8 cellular contexts compared by ENCODE assay signal in genomic region chr14:95137804-95138167, GRCh38. TPM values are rescaled to one million over a fixed set of nuclear protein-coding genes. Genes with fewer than 3 reads are reported as not detected.
DNase-seq lines count a peak whose midpoint lies in the region; ATAC-seq and TF ChIP-seq lines count a peak whose summit lies in the region.
"Had no signal": no experiment of that assay in that cellular context is flagged by ENCODE, and none has a peak within 500 bp of the region (broad histone marks: within the 10 kb centered on the region; RNA-seq: fewer than 3 reads in every experiment).

No MANE protein-coding gene starts in this region.

- no peaks in the 10 kb centered on the region for H3K27me3 ChIP-seq in muscle layer of duodenum (ENCODE audit: low read depth, low read length)
- H3K27me3 ChIP-seq in thoracic aorta (replicated peaks; ENCODE audit: insufficient read depth), result no peaks in the 10 kb centered on the region

- no peaks in the 10 kb centered on the region for H3K36me3 ChIP-seq in muscle layer of duodenum (ENCODE audit: control insufficient read depth in 1 of 2, insufficient read depth in 2 of 2, low read length in 2 of 2)
- H3K36me3 ChIP-seq in thoracic aorta, result no peaks in the 10 kb centered on the region

- H3K4me3 Mint-ChIP-seq in dendritic cell treated with granulocyte-macrophage colony-stimulating factor and Interleukin-4, amounts not matched to agents 40 ng/mL and 50 ng/mL, for 4 days, result no peak overlapping the region

- DNase-seq in LoVo (ENCODE audit: low spot score) (peak; percentile 51), thoracic aorta (ENCODE audit: low spot score) (no peak), NCI-H524 (lab: John Stamatoyannopoulos, UW) (no peak)
- DNase-seq: foreskin fibroblast had no signal

- intact Hi-C loops in dendritic cell treated with granulocyte-macrophage colony-stimulating factor and Interleukin-4, amounts not matched to agents 40 ng/mL and 50 ng/mL, for 4 days (cut with micrococcal nuclease), result no loop called here

- no peaks in the 10 kb centered on the region for H3K9me3 ChIP-seq in muscle layer of duodenum (ENCODE audit: control insufficient read depth in 1 of 2, low read length in 2 of 2)
- H3K9me3 ChIP-seq in thoracic aorta, result no peaks in the 10 kb centered on the region

- ATAC-seq in thoracic aorta (ENCODE audit: insufficient number of reproducible peaks, low FRiP score, low read depth), result no peak
- no peak for ATAC-seq in HG02852 (IDR thresholded peaks at IDR 0.05; ENCODE audit: unreplicated experiment)
- no peak for ATAC-seq in GM19463 (IDR thresholded peaks at IDR 0.05; ENCODE audit: unreplicated experiment)

- no peak overlapping the region for H3K4me3 ChIP-seq in muscle layer of duodenum (ENCODE audit: low read depth in 1 of 2, low read length in 2 of 2)
- H3K4me3 ChIP-seq in thoracic aorta, result peak overlapping the region; percentile 1

- peaks cover 12% of the 10 kb centered on the region for H3K9me3 Mint-ChIP-seq in dendritic cell treated with granulocyte-macrophage colony-stimulating factor and Interleukin-4, amounts not matched to agents 40 ng/mL and 50 ng/mL, for 4 days

- H3K27ac Mint-ChIP-seq in dendritic cell treated with granulocyte-macrophage colony-stimulating factor and Interleukin-4, amounts not matched to agents 40 ng/mL and 50 ng/mL, for 4 days, result peak overlapping the region; percentile 60

- H3K4me1 ChIP-seq in muscle layer of duodenum (ENCODE audit: control insufficient read depth in 1 of 2, insufficient read depth in 2 of 2, low read length in 2 of 2) (peaks cover 6 to 27% of the 10 kb centered on the region in 2 donors), thoracic aorta (ENCODE audit: control insufficient read depth in 1 of 2, low read depth in 2 of 2) (peaks cover 36 to 37% of the 10 kb centered on the region in 2 donors)

- no peak for TF ChIP-seq CTCF in thoracic aorta (IDR thresholded peaks at IDR 0.05)

- H3K27me3 Mint-ChIP-seq in dendritic cell treated with granulocyte-macrophage colony-stimulating factor and Interleukin-4, amounts not matched to agents 40 ng/mL and 50 ng/mL, for 4 days, result no peaks in the 10 kb centered on the region

- H3K27ac ChIP-seq in muscle layer of duodenum (ENCODE audit: low read length) (peak overlapping the region; percentile 18), thoracic aorta (no peak overlapping the region)

- peaks cover 32% of the 10 kb centered on the region for H3K4me1 Mint-ChIP-seq in dendritic cell treated with granulocyte-macrophage colony-stimulating factor and Interleukin-4, amounts not matched to agents 40 ng/mL and 50 ng/mL, for 4 days (ENCODE audit: low read depth)

- peaks cover 46% of the 10 kb centered on the region for H3K36me3 Mint-ChIP-seq in dendritic cell treated with granulocyte-macrophage colony-stimulating factor and Interleukin-4, amounts not matched to agents 40 ng/mL and 50 ng/mL, for 4 days (ENCODE audit: low read depth)

RNA-seq across cellular contexts. Expression of gene DICER1, which starts 19.5 kb away (rescaled TPM):
- total RNA-seq in thoracic aorta, result 10 to 100 TPM; 56.3 to 92.5 TPM
